Comparison of ENCODE assay signal across 9 cellular contexts in genomic region chrX:106680716-106681115, GRCh38. TPM values are rescaled to one million over a fixed set of nuclear protein-coding genes. Genes with fewer than 3 reads are reported as not detected.
"Had no signal": no experiment of that assay in that cellular context is flagged by ENCODE, and none has a peak within 500 bp of the region (broad histone marks: within the 10 kb centered on the region; RNA-seq: fewer than 3 reads in every experiment).

No MANE protein-coding gene starts in this region.

- FAIRE-seq: G401.6, GM12878, GM12891, GM12892, GM18507, GM19239 had no signal

- DNase-seq: GDM1, GF-D8 had no signal

- H3K4me3 ChIP-seq: GM12878 had no signal

- ATAC-seq: GM12878 had no signal

RNA-seq across cellular contexts. Expression of gene RNF128, which starts 45.8 kb away (rescaled TPM):
- total RNA-seq: G401 had no signal
- polyA plus RNA-seq: GM12878 had no signal
